In the genomic region with DNA sequence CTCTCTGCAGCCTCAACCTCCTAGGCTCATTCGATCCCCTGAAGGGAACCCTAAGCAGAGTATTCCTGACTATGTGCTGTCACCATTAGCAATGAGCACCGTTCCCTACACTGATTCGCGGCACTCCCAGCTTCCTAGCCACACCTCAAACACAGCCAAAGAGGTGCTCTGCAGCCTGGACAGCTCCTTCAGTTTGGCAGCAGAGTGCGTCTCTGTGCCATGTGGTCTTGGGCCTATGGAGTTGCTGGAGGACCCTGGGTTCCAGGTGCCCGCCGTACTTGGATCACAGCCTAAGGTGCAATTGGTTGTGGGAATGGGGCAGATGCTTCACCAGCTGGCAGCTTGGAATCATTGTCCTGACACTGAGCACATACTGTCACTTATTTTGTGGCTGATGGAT, we compare ENCODE assay signal across 16 cellular contexts. TPM values are rescaled to one million over a fixed set of nuclear protein-coding genes. Genes with fewer than 3 reads are reported as not detected.
DNase-seq lines count a peak whose midpoint lies in the region; ATAC-seq and TF ChIP-seq lines count a peak whose summit lies in the region.
"Had no signal": no experiment of that assay in that cellular context is flagged by ENCODE, and none has a peak within 500 bp of the region (broad histone marks: within the 10 kb centered on the region; RNA-seq: fewer than 3 reads in every experiment).

No MANE protein-coding gene starts in this region.

- TF ChIP-seq RAD21 in Ishikawa (IDR thresholded peaks at IDR 0.05; ENCODE audit: low read depth) = no peak

- DNase-seq in DMS 273 (lab: John Stamatoyannopoulos, UW; ENCODE audit: unreplicated experiment) (peak; percentile 83), NCI-H82 treated with DMSO at 0.1 percent for 48 hours (lab: John Stamatoyannopoulos, UW; ENCODE audit: unreplicated experiment) (peak; percentile 66), left kidney (ENCODE audit: low read depth, low spot score) (peak; percentile 16), Right ventricle myocardium superior (no peak), NCI-H2081 (lab: John Stamatoyannopoulos, UW) (no peak)
- DNase-seq: DMS79, KG1, NCI-H1092, NCI-H1436, NCI-H187 treated with DMSO at 0.1 percent for 48 hours, NCI-H69, T-helper 1 cell had no signal

- ATAC-seq in HG02870 (IDR thresholded peaks at IDR 0.05; ENCODE audit: unreplicated experiment) = no peak
- no peak for ATAC-seq in Right ventricle myocardium superior (ENCODE audit: poor library complexity)
- ATAC-seq: HepG2 had no signal

- intact Hi-C loops in Right ventricle myocardium superior (cut with DNase I) = no loop called here

- TF ChIP-seq EP300 in Ishikawa (IDR thresholded peaks at IDR 0.05; ENCODE audit: borderline replicate concordance) = no peak

TF ChIP-seq in Ishikawa, 13 proteins besides CTCF, POLR2A, EP300 and RAD21:
- TF ChIP-seq, protein P1, sequence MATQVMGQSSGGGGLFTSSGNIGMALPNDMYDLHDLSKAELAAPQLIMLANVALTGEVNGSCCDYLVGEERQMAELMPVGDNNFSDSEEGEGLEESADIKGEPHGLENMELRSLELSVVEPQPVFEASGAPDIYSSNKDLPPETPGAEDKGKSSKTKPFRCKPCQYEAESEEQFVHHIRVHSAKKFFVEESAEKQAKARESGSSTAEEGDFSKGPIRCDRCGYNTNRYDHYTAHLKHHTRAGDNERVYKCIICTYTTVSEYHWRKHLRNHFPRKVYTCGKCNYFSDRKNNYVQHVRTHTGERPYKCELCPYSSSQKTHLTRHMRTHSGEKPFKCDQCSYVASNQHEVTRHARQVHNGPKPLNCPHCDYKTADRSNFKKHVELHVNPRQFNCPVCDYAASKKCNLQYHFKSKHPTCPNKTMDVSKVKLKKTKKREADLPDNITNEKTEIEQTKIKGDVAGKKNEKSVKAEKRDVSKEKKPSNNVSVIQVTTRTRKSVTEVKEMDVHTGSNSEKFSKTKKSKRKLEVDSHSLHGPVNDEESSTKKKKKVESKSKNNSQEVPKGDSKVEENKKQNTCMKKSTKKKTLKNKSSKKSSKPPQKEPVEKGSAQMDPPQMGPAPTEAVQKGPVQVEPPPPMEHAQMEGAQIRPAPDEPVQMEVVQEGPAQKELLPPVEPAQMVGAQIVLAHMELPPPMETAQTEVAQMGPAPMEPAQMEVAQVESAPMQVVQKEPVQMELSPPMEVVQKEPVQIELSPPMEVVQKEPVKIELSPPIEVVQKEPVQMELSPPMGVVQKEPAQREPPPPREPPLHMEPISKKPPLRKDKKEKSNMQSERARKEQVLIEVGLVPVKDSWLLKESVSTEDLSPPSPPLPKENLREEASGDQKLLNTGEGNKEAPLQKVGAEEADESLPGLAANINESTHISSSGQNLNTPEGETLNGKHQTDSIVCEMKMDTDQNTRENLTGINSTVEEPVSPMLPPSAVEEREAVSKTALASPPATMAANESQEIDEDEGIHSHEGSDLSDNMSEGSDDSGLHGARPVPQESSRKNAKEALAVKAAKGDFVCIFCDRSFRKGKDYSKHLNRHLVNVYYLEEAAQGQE (IDR thresholded peaks at IDR 0.05; ENCODE audit: low read depth) = 0 out of 2 replicates have a peak, but pooled peaks have one; percentile 25
- TF ChIP-seq, protein P2, sequence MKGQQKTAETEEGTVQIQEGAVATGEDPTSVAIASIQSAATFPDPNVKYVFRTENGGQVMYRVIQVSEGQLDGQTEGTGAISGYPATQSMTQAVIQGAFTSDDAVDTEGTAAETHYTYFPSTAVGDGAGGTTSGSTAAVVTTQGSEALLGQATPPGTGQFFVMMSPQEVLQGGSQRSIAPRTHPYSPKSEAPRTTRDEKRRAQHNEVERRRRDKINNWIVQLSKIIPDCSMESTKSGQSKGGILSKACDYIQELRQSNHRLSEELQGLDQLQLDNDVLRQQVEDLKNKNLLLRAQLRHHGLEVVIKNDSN (IDR thresholded peaks at IDR 0.05) = no peak
TF ChIP-seq in Ishikawa: peak in this region for 1.

RNA-seq across cellular contexts. Expression of a gene that starts 17.3 kb away (rescaled TPM):
- total RNA-seq in Right ventricle myocardium superior = 0.91 TPM
- total RNA-seq: HT-29 had no signal

Comparison
In these comparisons a context has a peak if more than half of its experiments do, and no peak if none do; other contexts are left out.
1. DNase-seq: peak in DMS 273 (single experiment), NCI-H82 treated with DMSO at 0.1 percent for 48 hours (single experiment) and left kidney (single experiment); none in Right ventricle myocardium superior (single experiment) and NCI-H2081 (0 of 2).